15 cellular contexts compared by ENCODE assay signal in the genomic region with DNA sequence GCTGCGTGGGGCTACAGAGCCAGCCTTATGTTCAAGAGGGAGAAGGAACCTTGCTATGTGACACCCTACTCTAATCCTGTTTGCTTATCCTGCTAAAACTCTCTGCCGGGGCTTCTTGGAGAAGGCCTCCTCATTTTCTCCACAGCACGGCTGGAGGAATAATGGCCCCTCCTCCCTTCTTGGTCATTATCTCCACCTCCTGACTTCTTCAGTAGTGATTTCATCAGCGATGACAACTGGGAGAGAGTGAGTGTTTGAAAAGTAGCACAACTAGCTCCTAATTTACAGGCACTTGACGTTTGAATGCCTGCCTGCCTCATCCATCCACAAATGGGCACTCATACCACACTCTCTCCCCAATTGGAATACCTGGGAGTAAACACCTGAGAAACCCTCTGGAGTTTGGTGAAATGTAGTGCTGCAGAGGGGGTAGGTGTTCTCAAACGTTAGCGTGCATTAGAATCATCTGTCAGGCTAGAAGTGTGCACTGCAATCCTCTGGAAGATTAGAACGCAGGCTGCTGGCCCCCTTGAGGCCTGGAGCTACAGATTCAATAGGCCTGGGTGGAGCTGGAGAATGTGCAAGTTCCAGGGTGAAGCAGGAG.
A peak's percentile ranks its signal among the peaks of the same experiment; 100 is the strongest.
DNase-seq lines count a peak whose midpoint lies in the region; ATAC-seq, FAIRE-seq and TF ChIP-seq lines count a peak whose summit lies in the region.
"Had no signal": no experiment of that assay in that cellular context is flagged by ENCODE, and none has a peak within 500 bp of the region (broad histone marks: within the 10 kb centered on the region; RNA-seq: fewer than 3 reads in every experiment).

No MANE protein-coding gene starts in this region.

- H3K36me3 ChIP-seq in HEK293 (ENCODE audit: control insufficient read depth in 2 of 2, insufficient read depth in 1 of 2, low read length in 2 of 2) (no peaks in the 10 kb centered on the region), K562 (ENCODE audit: control insufficient read depth, insufficient read depth, low read length) (no peaks in the 10 kb centered on the region), neuronal stem cell (replicated peaks in 1 of 2; ENCODE audit: control insufficient read depth in 2 of 2, insufficient read depth in 2 of 2, low read length in 2 of 2) (no peaks in the 10 kb centered on the region), gastrocnemius medialis (no peaks in the 10 kb centered on the region)

- H3K9me1 ChIP-seq in K562 (ENCODE audit: control insufficient read depth, insufficient read depth, low read length): no peaks in the 10 kb centered on the region

- H2AFZ ChIP-seq in K562 (ENCODE audit: low read depth, low read length) (no peak overlapping the region), neuronal stem cell (ENCODE audit: low read length) (no peak overlapping the region)
- H2AFZ ChIP-seq: GM23338 had no signal

- TF ChIP-seq POLR2A in K562 (conservative IDR thresholded peaks at IDR 0.05): no peak
- TF ChIP-seq POLR2A in gastrocnemius medialis (IDR thresholded peaks at IDR 0.05): no peak

- peak overlapping the region; percentile 7; the same call in 1 of the 2 replicates for H3K27ac ChIP-seq in HEK293 (ENCODE audit: extremely low read depth, low read depth, low read length)
- H3K27ac ChIP-seq in K562 (ENCODE audit: extremely low read depth, low read depth, low read length): no peak overlapping the region
- H3K27ac ChIP-seq in neuronal stem cell (replicated peaks; ENCODE audit: low read length): no peak overlapping the region
- H3K27ac ChIP-seq in gastrocnemius medialis: no peak overlapping the region

- no peaks in the 10 kb centered on the region for H3K9me3 ChIP-seq in HEK293 (ENCODE audit: control insufficient read depth, insufficient read depth, low read depth, low read length)
- no peaks in the 10 kb centered on the region for H3K9me3 ChIP-seq in K562 (replicated peaks; ENCODE audit: control insufficient read depth, insufficient read depth, low read depth, low read length)
- no peaks in the 10 kb centered on the region for H3K9me3 ChIP-seq in neuronal stem cell (replicated peaks in 1 of 2; ENCODE audit: control insufficient read depth in 2 of 2, insufficient read depth in 1 of 2, low read depth in 1 of 2, low read length in 2 of 2)
- no peaks in the 10 kb centered on the region for H3K9me3 ChIP-seq in gastrocnemius medialis

- no peaks in the 10 kb centered on the region for H4K20me1 ChIP-seq in K562 (replicated peaks; ENCODE audit: control insufficient read depth, insufficient read depth, low read length)

- DNase-seq in NCI-H2029 treated with DMSO at 0.1 percent for 48 hours (lab: John Stamatoyannopoulos, UW): peak; percentile 90
- DNase-seq in K562 (ENCODE audit: extremely low read depth in 1 of 4, low spot score in 3 of 4): no peak
- no peak for DNase-seq in neuronal stem cell (ENCODE audit: low spot score)
- DNase-seq in H4 (ENCODE audit: low spot score): no peak
- DNase-seq in gastrocnemius medialis: no peak
- DNase-seq: ACHN; CD4-positive, alpha-beta T cell; GF-D8; Karpas-422; NK-92 treated with Interleukin-12 subunit alpha and Interleukin-12 subunit beta, amount 100 ng/mL, for 24 hours; OCI-M1; RPMI8226 had no signal

- in situ Hi-C loops in K562 (cut with MboI) (no loop called here), gastrocnemius medialis (cut with MboI; ENCODE audit: low sequenced_read_pairs in 4 of 4) (no loop called here)

- H2BK12ac ChIP-seq in neuronal stem cell (ENCODE audit: low read length): no peak overlapping the region

- H3K27me3 ChIP-seq in K562 (ENCODE audit: control insufficient read depth in 2 of 2, insufficient read depth in 2 of 2, low read length in 2 of 2) (peaks cover 20 to 26% of the 10 kb centered on the region in 2 experiments; a peak in 3 of 5 replicates), neuronal stem cell (ENCODE audit: control insufficient read depth in 3 of 3, insufficient read depth in 3 of 3, low read depth in 1 of 3, low read length in 3 of 3) (no peaks in the 10 kb centered on the region), gastrocnemius medialis (no peaks in the 10 kb centered on the region)

- no peak overlapping the region for H2BK5ac ChIP-seq in neuronal stem cell (ENCODE audit: low read length)

- no peak overlapping the region for H3K9ac ChIP-seq in K562 (ENCODE audit: insufficient read depth in 1 of 2, low read depth in 2 of 2, low read length in 2 of 2)
- no peak overlapping the region for H3K9ac ChIP-seq in neuronal stem cell (ENCODE audit: low read depth, low read length, poor library complexity)

- no peaks in the 10 kb centered on the region for H3K79me2 ChIP-seq in K562 (ENCODE audit: control insufficient read depth, insufficient read depth, low read length)

- no peak for ATAC-seq in K562
- no peak for ATAC-seq in HG03175 (IDR thresholded peaks at IDR 0.05; ENCODE audit: unreplicated experiment)
- no peak for ATAC-seq in gastrocnemius medialis
- ATAC-seq: GM23338 had no signal

- H2AK5ac ChIP-seq in neuronal stem cell (ENCODE audit: low read depth, low read length): no peak overlapping the region

- POLR2A ChIA-PET in HEK293 (lab: Yijun Ruan, JAX) (interaction anchor here (1.4 kb wide), 1 partner anchor 148 kb away, joined by 3 read pairs; a partner anchor contains a TSS), K562 (lab: Yijun Ruan, JAX) (interaction anchor here (0.6 to 0.7 kb wide), 2 partner anchors 48 to 863 kb away, joined by 3 read pairs; no protein-coding TSS in a partner anchor)

- no peak overlapping the region for H3K23ac ChIP-seq in neuronal stem cell (ENCODE audit: low read depth, low read length, poor library complexity)

- H3K4me3 ChIP-seq in HEK293 (ENCODE audit: low read depth, low read length) (no peak overlapping the region), K562 (no peak overlapping the region), neuronal stem cell (ENCODE audit: low read length in 2 of 2) (no peak overlapping the region), gastrocnemius medialis (no peak overlapping the region)
- H3K4me3 ChIP-seq: GM23338 had no signal

- intact Hi-C loops in K562 (cut with micrococcal nuclease): no loop called here
- intact Hi-C loops in gastrocnemius medialis (cut with DNase I; ENCODE audit: low total_unique reads): loop anchor here (5.0 kb wide), 1 partner anchor 1466 kb away; a partner anchor contains a TSS

- H3K4me2 ChIP-seq in K562 (ENCODE audit: insufficient read depth, low read length): no peak overlapping the region
- H3K4me2 ChIP-seq in neuronal stem cell (ENCODE audit: insufficient read depth, low read length, poor library complexity, severe bottlenecking): no peak overlapping the region
- H3K4me2 ChIP-seq: GM23338 had no signal

- H3K4ac ChIP-seq in neuronal stem cell (ENCODE audit: low read length): no peak overlapping the region

- H3K4me1 ChIP-seq in HEK293 (ENCODE audit: control insufficient read depth, insufficient read depth, low read length) (peaks cover 28% of the 10 kb centered on the region), K562 (replicated peaks in 1 of 2; ENCODE audit: control insufficient read depth in 2 of 2, insufficient read depth in 2 of 2, low read length in 2 of 2) (no peaks in the 10 kb centered on the region), neuronal stem cell (ENCODE audit: control insufficient read depth in 2 of 2, insufficient read depth in 1 of 2, low read depth in 1 of 2, low read length in 2 of 2) (peaks cover 0 to 4% of the 10 kb centered on the region in 2 donors), gastrocnemius medialis (no peaks in the 10 kb centered on the region)

- peak overlapping the region; percentile 66 for H3K18ac ChIP-seq in neuronal stem cell (ENCODE audit: low read length)

- H2BK15ac ChIP-seq in neuronal stem cell (ENCODE audit: low read length): no peak overlapping the region

- peak overlapping the region; percentile 86 for H3K14ac ChIP-seq in neuronal stem cell (ENCODE audit: low read length)

- no peaks in the 10 kb centered on the region for H3K79me1 ChIP-seq in neuronal stem cell (ENCODE audit: low read depth, low read length)

- H4K91ac ChIP-seq in neuronal stem cell (ENCODE audit: low read depth, low read length, poor library complexity): no peak overlapping the region

- TF ChIP-seq CTCF in HEK293 (tag by site-specific recombination; IDR thresholded peaks at IDR 0.05) (peak; percentile 38), K562 (IDR thresholded peaks at IDR 0.05 in 2 of 3, conservative IDR thresholded peaks at IDR 0.05 in 1 of 3; ENCODE audit: insufficient read depth in 2 of 3, low read depth in 1 of 3, low read length in 3 of 3) (no peak), gastrocnemius medialis (IDR thresholded peaks at IDR 0.05 in 4 of 5, conservative IDR thresholded peaks at IDR 0.05 in 1 of 5) (no peak)

- H4K8ac ChIP-seq in neuronal stem cell (ENCODE audit: low read depth, low read length): no peak overlapping the region

- TF ChIP-seq RAD21 in K562 (CRISPR knock-in tag; conservative IDR thresholded peaks at IDR 0.05 in 1 of 2, IDR thresholded peaks at IDR 0.05 in 1 of 2): no peak

- BruUV-seq in K562 (replicated peaks; lab: Mats Ljungman, UMichigan): no TSS peak

- WGBS in K562 (ENCODE audit: insufficient coverage, low coverage, missing lambda C conversion rate): 2% methylated on average over 8 of the region's 8 CpGs
- WGBS in neuronal stem cell (ENCODE audit: extremely low coverage in 2 of 2, insufficient read length in 2 of 2, insufficient replicate concordance in 1 of 2), 2 donors: no CpG with 5 or more reads among the region's 8 CpGs

- CTCF ChIA-PET in HEK293 (lab: Yijun Ruan, JAX): interaction anchor here (0.7 to 2.1 kb wide), 4 partner anchors 10 to 346 kb away, joined by 3 to 4 read pairs (median 4); no protein-coding TSS in a partner anchor
- CTCF ChIA-PET in K562 (lab: Yijun Ruan, JAX; ENCODE audit: low intra/inter-chr PET ratio): no interaction called here

- no peak for TF ChIP-seq EP300 in K562 (IDR thresholded peaks at IDR 0.05; ENCODE audit: low read length)

- no peak for FAIRE-seq in K562 (lab: Jason Lieb, UNC)

- no peak overlapping the region for H2BK120ac ChIP-seq in neuronal stem cell (ENCODE audit: low read depth, low read length)

TF ChIP-seq in HEK293, 187 proteins besides CTCF, POLR2A, EP300 and RAD21 (continues in another document):
- TF ChIP-seq ZBTB17 (tag by site-specific recombination; IDR thresholded peaks at IDR 0.05): peak; percentile 69

TF ChIP-seq in K562, 482 proteins besides CTCF, POLR2A, EP300 and RAD21 (continues in another document):
- TF ChIP-seq CEBPG (CRISPR knock-in tag; IDR thresholded peaks at IDR 0.05) (no peak), CEBPG (tag; conservative IDR thresholded peaks at IDR 0.05 in 1 of 2, IDR thresholded peaks at IDR 0.05 in 1 of 2) (peak; percentile 33 to 54; a peak in 2 of 4 replicates), ZBTB7A (IDR thresholded peaks at IDR 0.05; ENCODE audit: borderline replicate concordance, control insufficient read depth, low read depth, low read length) (no peak)
